In the genomic region with DNA sequence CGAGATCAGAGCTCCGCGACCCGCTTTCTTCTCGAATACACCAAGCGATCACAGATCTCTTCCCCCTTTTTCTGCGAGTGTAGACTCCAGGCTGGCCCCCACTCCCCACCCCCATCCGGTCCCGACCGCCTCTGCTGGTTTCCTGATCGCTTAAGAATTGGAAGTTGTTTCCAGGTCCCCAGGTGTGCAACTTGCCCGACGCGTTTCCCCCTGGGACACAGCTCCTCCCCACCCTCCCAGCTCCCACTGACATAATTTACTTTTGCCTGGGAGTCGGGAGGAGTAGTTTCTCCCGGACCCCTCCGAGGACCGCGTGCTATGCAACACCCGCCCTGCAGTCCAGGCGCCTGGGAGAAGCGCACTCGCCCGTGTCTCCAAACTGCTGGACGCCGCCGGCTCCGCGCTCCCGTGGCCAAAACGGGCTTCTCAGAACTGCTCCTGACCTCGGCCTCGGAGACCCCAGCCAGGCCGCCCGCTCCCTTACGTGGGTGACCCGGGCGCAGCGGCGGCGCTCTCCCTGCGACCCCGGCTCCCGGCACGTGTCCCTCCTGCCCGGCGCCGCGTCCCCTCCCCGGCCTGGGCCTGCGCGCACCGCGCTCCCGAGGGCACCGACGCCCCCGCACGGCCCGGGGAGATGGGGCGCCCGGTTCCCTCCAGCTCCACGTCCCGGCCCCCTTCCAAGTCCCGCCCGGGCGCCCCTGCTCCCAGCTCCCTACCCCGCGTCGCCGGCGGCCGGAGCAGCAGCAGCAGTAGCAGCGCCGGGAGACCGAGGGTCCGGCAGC, we compare ENCODE assay signal across 8 cellular contexts. TPM values are rescaled to one million over a fixed set of nuclear protein-coding genes. Genes with fewer than 3 reads are reported as not detected.
A peak's percentile ranks its signal among the peaks of the same experiment; 100 is the strongest.
DNase-seq lines count a peak whose midpoint lies in the region; ATAC-seq and TF ChIP-seq lines count a peak whose summit lies in the region.

No MANE protein-coding gene starts in this region.

- H3K9ac ChIP-seq in endocrine pancreas (ENCODE audit: control insufficient read depth, insufficient read depth, low read length) = peak overlapping the region; percentile 62

- POLR2A ChIA-PET in activated CD4-positive, alpha-beta memory T cell treated with anti-CD3 and anti-CD28 coated beads, Interleukin-2, amount 10 ng/mL, durations not matched to agents 7 days and 5 days (lab: Charles Lee) = interaction anchor here (0.5 to 4.0 kb wide), 31 partner anchors 9 to 1940 kb away, joined by 3 to 31 read pairs (median 4); a partner anchor contains a TSS

- CTCF ChIA-PET in activated CD4-positive, alpha-beta memory T cell treated with anti-CD3 and anti-CD28 coated beads, Interleukin-2, amount 10 ng/mL, durations not matched to agents 7 days and 5 days (lab: Charles Lee) = interaction anchor here (0.6 to 3.4 kb wide), 11 partner anchors 22 to 425 kb away, joined by 3 to 15 read pairs (median 5); a partner anchor contains a TSS

- H3K27ac Mint-ChIP-seq in activated CD4-positive, alpha-beta memory T cell treated with anti-CD3 and anti-CD28 coated beads, Interleukin-2, amount 10 ng/mL, durations not matched to agents 7 days and 5 days = peak overlapping the region; percentile 95
- peak overlapping the region; percentile 99 for H3K27ac Mint-ChIP-seq in stimulated activated naive CD8-positive, alpha-beta T cell treated with anti-CD3 and anti-CD28 coated beads, Interleukin-15, Interleukin-2, amounts not matched to agents 100 ng/mL and 50 ng/mL, for 24 hours

- H3K9me2 ChIP-seq in DOHH2 (replicated peaks; ENCODE audit: control insufficient read depth, low read length) = no peaks in the 10 kb centered on the region

- DNase-seq in KBM-7 (peak; percentile 61), midbrain (lab: John Stamatoyannopoulos, UW) (peak; percentile 31), inferior parietal cortex (ENCODE audit: extremely low spot score) (no peak)
- peak; percentile 61 for DNase-seq in activated CD4-positive, alpha-beta memory T cell treated with anti-CD3 and anti-CD28 coated beads, Interleukin-2, amount 10 ng/mL, durations not matched to agents 7 days and 5 days

- ATAC-seq in GM21529 (IDR thresholded peaks at IDR 0.05; ENCODE audit: unreplicated experiment) = peak; percentile 13

- H3K4me3 Mint-ChIP-seq in activated CD4-positive, alpha-beta memory T cell treated with anti-CD3 and anti-CD28 coated beads, Interleukin-2, amount 10 ng/mL, durations not matched to agents 7 days and 5 days = peak overlapping the region; percentile 91
- peak overlapping the region; percentile 97 for H3K4me3 Mint-ChIP-seq in stimulated activated naive CD8-positive, alpha-beta T cell treated with anti-CD3 and anti-CD28 coated beads, Interleukin-15, Interleukin-2, amounts not matched to agents 100 ng/mL and 50 ng/mL, for 24 hours

- in situ Hi-C loops in KBM-7 (cut with MboI; ENCODE audit: low pct_unique_long_range_greater_than_20kb, low sequenced_read_pairs) = no loop called here

- H3K27me3 Mint-ChIP-seq in activated CD4-positive, alpha-beta memory T cell treated with anti-CD3 and anti-CD28 coated beads, Interleukin-2, amount 10 ng/mL, durations not matched to agents 7 days and 5 days = no peaks in the 10 kb centered on the region
- H3K27me3 Mint-ChIP-seq in stimulated activated naive CD8-positive, alpha-beta T cell treated with anti-CD3 and anti-CD28 coated beads, Interleukin-15, Interleukin-2, amounts not matched to agents 100 ng/mL and 50 ng/mL, for 24 hours = no peaks in the 10 kb centered on the region

- no peaks in the 10 kb centered on the region for H4K20me1 ChIP-seq in DOHH2 (ENCODE audit: control insufficient read depth, insufficient read depth, low read depth, low read length)

- H3K9me3 Mint-ChIP-seq in activated CD4-positive, alpha-beta memory T cell treated with anti-CD3 and anti-CD28 coated beads, Interleukin-2, amount 10 ng/mL, durations not matched to agents 7 days and 5 days = no peaks in the 10 kb centered on the region
- H3K9me3 Mint-ChIP-seq in stimulated activated naive CD8-positive, alpha-beta T cell treated with anti-CD3 and anti-CD28 coated beads, Interleukin-15, Interleukin-2, amounts not matched to agents 100 ng/mL and 50 ng/mL, for 24 hours = no peaks in the 10 kb centered on the region

- H3K36me3 ChIP-seq in DOHH2 (ENCODE audit: control insufficient read depth, low read length) = no peaks in the 10 kb centered on the region
- H3K36me3 ChIP-seq in endocrine pancreas (ENCODE audit: control insufficient read depth, insufficient read depth, low read length) = no peaks in the 10 kb centered on the region

- H3K27ac ChIP-seq in DOHH2 (ENCODE audit: low read depth, low read length) = no peak overlapping the region

- H3K4me1 ChIP-seq in DOHH2 (ENCODE audit: control insufficient read depth, low read length) (peaks cover 19% of the 10 kb centered on the region), endocrine pancreas (ENCODE audit: control insufficient read depth, insufficient read depth, low read length) (no peaks in the 10 kb centered on the region)

- H3K27me3 ChIP-seq in DOHH2 (ENCODE audit: control insufficient read depth, low read length) (peaks cover 57% of the 10 kb centered on the region), endocrine pancreas (ENCODE audit: control insufficient read depth, insufficient read depth, low read length) (no peaks in the 10 kb centered on the region)

- H3K4me1 Mint-ChIP-seq in activated CD4-positive, alpha-beta memory T cell treated with anti-CD3 and anti-CD28 coated beads, Interleukin-2, amount 10 ng/mL, durations not matched to agents 7 days and 5 days = peaks cover 35% of the 10 kb centered on the region
- peaks cover 46% of the 10 kb centered on the region for H3K4me1 Mint-ChIP-seq in stimulated activated naive CD8-positive, alpha-beta T cell treated with anti-CD3 and anti-CD28 coated beads, Interleukin-15, Interleukin-2, amounts not matched to agents 100 ng/mL and 50 ng/mL, for 24 hours (ENCODE audit: low read depth)

- peak overlapping the region; percentile 81 for H3K4me3 ChIP-seq in DOHH2 (ENCODE audit: low read length)
- peak overlapping the region; percentile 41 for H3K4me3 ChIP-seq in endocrine pancreas (ENCODE audit: control insufficient read depth, insufficient read depth, low read length)

- H3K9me3 ChIP-seq in DOHH2 (ENCODE audit: control insufficient read depth, insufficient read depth, low read length) (no peaks in the 10 kb centered on the region), endocrine pancreas (ENCODE audit: control insufficient read depth, low read length) (no peaks in the 10 kb centered on the region)

- no peak for TF ChIP-seq CTCF in DOHH2 (IDR thresholded peaks at IDR 0.05; ENCODE audit: low read depth, low read length, poor library complexity, severe bottlenecking)

- peaks cover 6% of the 10 kb centered on the region; the same call in 1 of the 2 replicates for H3F3A ChIP-seq in DOHH2 (ENCODE audit: control insufficient read depth, insufficient read depth)

- no peaks in the 10 kb centered on the region for H3K79me2 ChIP-seq in DOHH2 (ENCODE audit: control insufficient read depth, low read length)

- peaks cover 14% of the 10 kb centered on the region for H3K36me3 Mint-ChIP-seq in activated CD4-positive, alpha-beta memory T cell treated with anti-CD3 and anti-CD28 coated beads, Interleukin-2, amount 10 ng/mL, durations not matched to agents 7 days and 5 days (ENCODE audit: low read depth)
- peaks cover 10% of the 10 kb centered on the region for H3K36me3 Mint-ChIP-seq in stimulated activated naive CD8-positive, alpha-beta T cell treated with anti-CD3 and anti-CD28 coated beads, Interleukin-15, Interleukin-2, amounts not matched to agents 100 ng/mL and 50 ng/mL, for 24 hours (ENCODE audit: low read depth)

- peak overlapping the region; percentile 94 for H3K4me2 ChIP-seq in DOHH2 (ENCODE audit: low read length)

RNA-seq across cellular contexts. Expression of a gene that starts 0.5 kb away (rescaled TPM):
- 10 to 100 TPM; 22.1 to 24.5 TPM for total RNA-seq in activated CD4-positive, alpha-beta memory T cell treated with anti-CD3 and anti-CD28 coated beads, Interleukin-2, amount 10 ng/mL, durations not matched to agents 7 days and 5 days
